ENCODE assay signal across 2 cellular contexts in genomic region chr6:157492249-157492648, GRCh38.
A peak's percentile ranks its signal among the peaks of the same experiment; 100 is the strongest.
TF ChIP-seq lines count a peak whose summit lies in the region.

No MANE protein-coding gene starts in this region.

TF ChIP-seq in WTC11, 78 proteins besides CTCF, POLR2A, EP300 and RAD21 (continued from another document):
- TF ChIP-seq MYBL2 (CRISPR knock-in tag; IDR thresholded peaks at IDR 0.05): no peak
- TF ChIP-seq, protein P1, sequence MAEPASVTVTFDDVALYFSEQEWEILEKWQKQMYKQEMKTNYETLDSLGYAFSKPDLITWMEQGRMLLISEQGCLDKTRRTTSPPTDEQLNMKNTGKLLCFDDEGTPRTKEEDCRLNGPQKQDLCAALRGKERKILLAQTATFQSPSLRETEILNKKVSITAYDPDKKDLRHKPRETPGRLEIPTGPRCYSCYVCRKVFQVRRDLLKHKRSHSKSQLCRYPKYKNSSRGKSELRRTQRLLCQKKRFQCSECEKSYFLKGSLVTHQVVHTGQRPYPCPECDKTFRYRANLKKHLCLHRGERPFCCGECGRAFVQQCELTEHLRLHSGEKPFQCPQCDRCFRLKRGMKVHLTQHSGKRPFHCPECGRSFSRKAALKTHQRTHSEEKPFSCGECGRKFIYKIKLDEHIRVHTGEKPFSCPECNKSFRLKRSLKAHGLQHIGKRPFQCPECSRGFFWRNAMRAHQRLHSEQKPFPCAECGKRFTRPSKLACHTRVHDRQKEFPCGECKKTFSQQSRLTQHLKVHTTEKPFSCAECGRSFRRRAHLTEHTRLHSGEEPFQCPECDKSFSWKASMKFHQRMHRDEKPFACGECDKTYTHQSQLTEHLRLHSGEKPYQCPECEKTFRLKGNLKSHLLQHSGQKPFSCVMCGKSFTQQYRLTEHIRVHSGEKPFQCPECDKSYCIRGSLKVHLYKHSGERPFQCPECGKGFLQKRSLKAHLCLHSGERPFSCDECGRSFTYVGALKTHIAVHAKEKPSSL (CRISPR knock-in tag; conservative IDR thresholded peaks at IDR 0.05): no peak
- TF ChIP-seq NFYB (CRISPR knock-in tag; conservative IDR thresholded peaks at IDR 0.05; ENCODE audit: low read depth): no peak
- no peak for TF ChIP-seq NR2C2 (CRISPR knock-in tag; IDR thresholded peaks at IDR 0.05)
- no peak for TF ChIP-seq ZNF219 (CRISPR knock-in tag; IDR thresholded peaks at IDR 0.05; ENCODE audit: borderline replicate concordance)
- no peak for TF ChIP-seq IRF1 (CRISPR knock-in tag; IDR thresholded peaks at IDR 0.05)
- no peak for TF ChIP-seq ZNF121 (CRISPR knock-in tag; IDR thresholded peaks at IDR 0.05)

TF ChIP-seq in H1, 55 proteins besides CTCF, POLR2A, EP300 and RAD21:
- TF ChIP-seq, protein P2, sequence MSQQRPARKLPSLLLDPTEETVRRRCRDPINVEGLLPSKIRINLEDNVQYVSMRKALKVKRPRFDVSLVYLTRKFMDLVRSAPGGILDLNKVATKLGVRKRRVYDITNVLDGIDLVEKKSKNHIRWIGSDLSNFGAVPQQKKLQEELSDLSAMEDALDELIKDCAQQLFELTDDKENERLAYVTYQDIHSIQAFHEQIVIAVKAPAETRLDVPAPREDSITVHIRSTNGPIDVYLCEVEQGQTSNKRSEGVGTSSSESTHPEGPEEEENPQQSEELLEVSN (IDR thresholded peaks at IDR 0.05): peak; percentile 60; the same call in 1 of the 2 replicates
- no peak for TF ChIP-seq BCL11A (IDR thresholded peaks at IDR 0.05; ENCODE audit: low read depth in 2 of 2, low read length in 2 of 2)
